Comparison of ENCODE assay signal across 7 cellular contexts in the genomic region with DNA sequence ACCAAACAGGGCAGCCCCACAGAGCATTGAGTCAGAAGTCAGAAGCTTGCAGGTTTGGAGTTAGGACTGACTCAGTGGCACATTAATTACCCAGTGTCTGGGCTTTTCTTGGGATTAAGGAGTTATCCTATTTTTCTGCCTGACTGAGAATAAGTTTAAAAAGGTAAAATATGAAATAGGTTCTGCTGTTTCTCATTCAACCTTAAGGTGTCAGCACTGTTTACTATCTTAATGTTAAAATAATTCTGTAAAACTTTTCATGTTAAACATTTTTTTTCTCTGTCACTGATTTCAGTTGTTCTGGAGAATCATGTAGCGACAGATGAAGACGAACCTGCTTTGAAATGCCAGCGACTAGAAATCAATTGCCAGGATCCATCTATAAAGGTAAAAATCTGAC.
DNase-seq lines count a peak whose midpoint lies in the region; ATAC-seq and TF ChIP-seq lines count a peak whose summit lies in the region.
"Not testable (repeated sequence)": the region's sequence is repeated elsewhere in the genome, so short reads cannot be mapped to it uniquely, and the experiment has no call there.

No MANE protein-coding gene starts in this region.

- POLR2A ChIA-PET in activated CD4-positive, alpha-beta memory T cell treated with anti-CD3 and anti-CD28 coated beads, Interleukin-2, amount 10 ng/mL, durations not matched to agents 7 days and 5 days (lab: Charles Lee) = not testable (repeated sequence)

- not testable (repeated sequence) for H3K9me2 ChIP-seq in Loucy (replicated peaks; ENCODE audit: low read depth, low read length)

- H3K9ac ChIP-seq in Loucy (ENCODE audit: low read depth, low read length, poor library complexity, severe bottlenecking); liver (ENCODE audit: low read depth in 1 of 2, low read length in 2 of 2): not testable (repeated sequence)

- H3K4me2 ChIP-seq in Loucy (ENCODE audit: low read depth, low read length, poor library complexity, severe bottlenecking) = not testable (repeated sequence)

- not testable (repeated sequence) for ATAC-seq in CD4-positive, CD25-positive, alpha-beta regulatory T cell (ENCODE audit: low read depth in 2 of 2)

- peak overlapping the region; percentile 29 for H3K27ac ChIP-seq in CD4-positive, CD25-positive, alpha-beta regulatory T cell (ENCODE audit: insufficient read depth, low read length, poor library complexity, severe bottlenecking)
- not testable (repeated sequence) for H3K27ac ChIP-seq in liver (ENCODE audit: low read depth in 1 of 2, low read length in 2 of 2)

- not testable (repeated sequence) for DNase-seq in CD4-positive, CD25-positive, alpha-beta regulatory T cell; activated CD4-positive, alpha-beta memory T cell treated with anti-CD3 and anti-CD28 coated beads, Interleukin-2, amount 10 ng/mL, durations not matched to agents 7 days and 5 days; astrocyte of the spinal cord (ENCODE audit: low read depth, low spot score); fibroblast of mammary gland (ENCODE audit: low read depth); neural crest cell (ENCODE audit: low read depth, low spot score)

- in situ Hi-C loops in astrocyte of the spinal cord (cut with HindIII; ENCODE audit: low sequenced_read_pairs) = not testable (repeated sequence)

- WGBS in liver = 95% methylated on average over 3 of the region's 3 CpGs

- TF ChIP-seq CTCF in Loucy (conservative IDR thresholded peaks at IDR 0.05; ENCODE audit: low read length) = peak; percentile 34; the same call in 1 of the 2 replicates
- TF ChIP-seq CTCF in astrocyte of the spinal cord (IDR thresholded peaks at IDR 0.05; ENCODE audit: low read depth, low read length) = peak; percentile 10
- TF ChIP-seq CTCF in fibroblast of mammary gland (conservative IDR thresholded peaks at IDR 0.05; ENCODE audit: control insufficient read depth, insufficient read depth, low read depth, low read length) = peak; percentile 11
- TF ChIP-seq CTCF in liver (IDR thresholded peaks at IDR 0.05; ENCODE audit: low read depth, low read length, missing input control) = peak; percentile 13
- peak; percentile 38 for TF ChIP-seq CTCF in neural crest cell (conservative IDR thresholded peaks at IDR 0.05)

- CTCF ChIA-PET in activated CD4-positive, alpha-beta memory T cell treated with anti-CD3 and anti-CD28 coated beads, Interleukin-2, amount 10 ng/mL, durations not matched to agents 7 days and 5 days (lab: Charles Lee) = not testable (repeated sequence)

- not testable (repeated sequence) for H3K9me3 Mint-ChIP-seq in CD4-positive, CD25-positive, alpha-beta regulatory T cell; activated CD4-positive, alpha-beta memory T cell treated with anti-CD3 and anti-CD28 coated beads, Interleukin-2, amount 10 ng/mL, durations not matched to agents 7 days and 5 days; neural crest cell

- H3F3A ChIP-seq in Loucy (ENCODE audit: low read depth) = not testable (repeated sequence)

- H2AFZ ChIP-seq in Loucy (ENCODE audit: low read length) = not testable (repeated sequence)

- not testable (repeated sequence) for H3K4me3 ChIP-seq in CD4-positive, CD25-positive, alpha-beta regulatory T cell (ENCODE audit: low read depth, low read length); Loucy (ENCODE audit: low read length, poor library complexity, severe bottlenecking); astrocyte of the spinal cord (ENCODE audit: low read depth, low read length); fibroblast of mammary gland (ENCODE audit: control insufficient read depth, low read depth, low read length); liver (ENCODE audit: low read depth in 1 of 3, low read length in 3 of 3)

- not testable (repeated sequence) for H3K27me3 Mint-ChIP-seq in CD4-positive, CD25-positive, alpha-beta regulatory T cell; activated CD4-positive, alpha-beta memory T cell treated with anti-CD3 and anti-CD28 coated beads, Interleukin-2, amount 10 ng/mL, durations not matched to agents 7 days and 5 days
- H3K27me3 Mint-ChIP-seq in neural crest cell (ENCODE audit: low read depth) = peaks cover 20% of the 10 kb centered on the region

- H3K79me2 ChIP-seq in Loucy (ENCODE audit: insufficient read depth, low read length) = not testable (repeated sequence)

- H3K27ac Mint-ChIP-seq in CD4-positive, CD25-positive, alpha-beta regulatory T cell = peak overlapping the region; percentile 89 to 92 (median 90)
- H3K27ac Mint-ChIP-seq in activated CD4-positive, alpha-beta memory T cell treated with anti-CD3 and anti-CD28 coated beads, Interleukin-2, amount 10 ng/mL, durations not matched to agents 7 days and 5 days = peak overlapping the region; percentile 75
- not testable (repeated sequence) for H3K27ac Mint-ChIP-seq in neural crest cell (ENCODE audit: unreplicated experiment)

- H3K36me3 Mint-ChIP-seq in CD4-positive, CD25-positive, alpha-beta regulatory T cell = peaks cover 30% of the 10 kb centered on the region
- H3K36me3 Mint-ChIP-seq in activated CD4-positive, alpha-beta memory T cell treated with anti-CD3 and anti-CD28 coated beads, Interleukin-2, amount 10 ng/mL, durations not matched to agents 7 days and 5 days (ENCODE audit: low read depth) = peaks cover 53% of the 10 kb centered on the region
- H3K36me3 Mint-ChIP-seq in neural crest cell (ENCODE audit: low read depth) = not testable (repeated sequence)

- peak in 1 of 2 donors; percentile 37 for TF ChIP-seq RAD21 in liver (IDR thresholded peaks at IDR 0.05)

- peaks cover 11% of the 10 kb centered on the region for H3K4me1 ChIP-seq in CD4-positive, CD25-positive, alpha-beta regulatory T cell (ENCODE audit: control insufficient read depth, insufficient read depth, low read length, poor library complexity, severe bottlenecking)
- H3K4me1 ChIP-seq in Loucy (ENCODE audit: insufficient read depth, low read length, poor library complexity, severe bottlenecking) = not testable (repeated sequence)
- H3K4me1 ChIP-seq in liver (ENCODE audit: control insufficient read depth in 4 of 4, insufficient read depth in 4 of 4, low read length in 3 of 4) = peaks cover 2 to 42% (median 20%) of the 10 kb centered on the region in 4 donors

- H3K9me3 ChIP-seq in CD4-positive, CD25-positive, alpha-beta regulatory T cell (ENCODE audit: control insufficient read depth in 2 of 2, low read length in 2 of 2); Loucy (ENCODE audit: insufficient read depth, low read depth, low read length); liver (ENCODE audit: control insufficient read depth in 4 of 4, low read length in 3 of 4): not testable (repeated sequence)

- peaks cover 28% of the 10 kb centered on the region for H3K36me3 ChIP-seq in CD4-positive, CD25-positive, alpha-beta regulatory T cell (ENCODE audit: control insufficient read depth, insufficient read depth, low read length)
- H3K36me3 ChIP-seq in Loucy (ENCODE audit: insufficient read depth, low read length); liver (ENCODE audit: control insufficient read depth in 4 of 4, insufficient read depth in 3 of 4, low read depth in 1 of 4, low read length in 3 of 4): not testable (repeated sequence)

- peak overlapping the region in 1 of 4 donors; percentile 57 for H3K4me3 Mint-ChIP-seq in CD4-positive, CD25-positive, alpha-beta regulatory T cell
- H3K4me3 Mint-ChIP-seq in activated CD4-positive, alpha-beta memory T cell treated with anti-CD3 and anti-CD28 coated beads, Interleukin-2, amount 10 ng/mL, durations not matched to agents 7 days and 5 days; neural crest cell: not testable (repeated sequence)

- H3K27me3 ChIP-seq in CD4-positive, CD25-positive, alpha-beta regulatory T cell (ENCODE audit: control insufficient read depth, insufficient read depth, low read length); Loucy (ENCODE audit: insufficient read depth, low read length, poor library complexity, severe bottlenecking); liver (ENCODE audit: control insufficient read depth in 4 of 4, insufficient read depth in 4 of 4, low read length in 3 of 4): not testable (repeated sequence)

- H3K4me1 Mint-ChIP-seq in CD4-positive, CD25-positive, alpha-beta regulatory T cell = peaks cover 13 to 56% (median 38%) of the 10 kb centered on the region in 4 donors
- peaks cover 64% of the 10 kb centered on the region for H3K4me1 Mint-ChIP-seq in activated CD4-positive, alpha-beta memory T cell treated with anti-CD3 and anti-CD28 coated beads, Interleukin-2, amount 10 ng/mL, durations not matched to agents 7 days and 5 days
- H3K4me1 Mint-ChIP-seq in neural crest cell = not testable (repeated sequence)

- H4K20me1 ChIP-seq in Loucy (ENCODE audit: insufficient read depth, low read length, poor library complexity, severe bottlenecking) = not testable (repeated sequence)
